15 cellular contexts compared by ENCODE assay signal in the genomic region with DNA sequence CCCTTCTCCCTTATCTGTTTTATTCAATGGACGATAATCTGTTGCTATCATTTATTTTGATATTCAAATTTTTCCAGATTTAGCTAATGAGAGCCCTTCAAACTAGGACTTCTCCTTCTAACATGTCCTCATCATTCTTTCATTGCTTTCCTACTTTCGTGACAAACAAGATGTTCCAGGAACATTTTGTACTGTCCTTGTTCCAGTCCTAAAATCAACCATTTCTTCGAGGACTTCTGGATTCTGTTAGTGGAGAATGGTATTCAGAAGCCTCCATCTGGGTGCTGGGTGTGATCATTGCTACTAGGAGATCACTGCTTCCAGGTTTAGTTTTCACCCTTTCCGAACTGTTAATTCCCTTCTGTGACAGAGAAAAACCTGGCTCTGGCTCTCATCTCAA. TPM values are rescaled to one million over a fixed set of nuclear protein-coding genes. Genes with fewer than 3 reads are reported as not detected.
DNase-seq lines count a peak whose midpoint lies in the region; ATAC-seq and TF ChIP-seq lines count a peak whose summit lies in the region.
"Had no signal": no experiment of that assay in that cellular context is flagged by ENCODE, and none has a peak within 500 bp of the region (broad histone marks: within the 10 kb centered on the region; RNA-seq: fewer than 3 reads in every experiment).

No MANE protein-coding gene starts in this region.

- intact Hi-C loops in naive thymus-derived CD4-positive, alpha-beta T cell (cut with micrococcal nuclease): no loop called here

- no peaks in the 10 kb centered on the region for H3K9me3 Mint-ChIP-seq in GM23338
- H3K9me3 Mint-ChIP-seq in WTC11: no peaks in the 10 kb centered on the region
- H3K9me3 Mint-ChIP-seq in naive thymus-derived CD4-positive, alpha-beta T cell: no peaks in the 10 kb centered on the region
- H3K9me3 Mint-ChIP-seq: CD14-positive monocyte; CD8-positive, alpha-beta T cell had no signal

- H3K36me3 Mint-ChIP-seq in GM23338 (ENCODE audit: low read depth): no peaks in the 10 kb centered on the region
- no peaks in the 10 kb centered on the region for H3K36me3 Mint-ChIP-seq in WTC11
- H3K36me3 Mint-ChIP-seq in naive thymus-derived CD4-positive, alpha-beta T cell: no peaks in the 10 kb centered on the region
- H3K36me3 Mint-ChIP-seq: CD14-positive monocyte; CD8-positive, alpha-beta T cell had no signal

- H3K4me1 ChIP-seq in GM23338 (ENCODE audit: insufficient read depth): no peaks in the 10 kb centered on the region
- no peaks in the 10 kb centered on the region for H3K4me1 ChIP-seq in naive thymus-derived CD4-positive, alpha-beta T cell (ENCODE audit: control insufficient read depth in 2 of 2, insufficient read depth in 2 of 2, low read length in 2 of 2)

- H3K4me3 Mint-ChIP-seq in GM23338 (peak overlapping the region; percentile 36; the same call in 1 of the 3 replicates), WTC11 (peak overlapping the region; percentile 35; the same call in 1 of the 2 replicates)
- H3K4me3 Mint-ChIP-seq in naive thymus-derived CD4-positive, alpha-beta T cell: no peak overlapping the region
- H3K4me3 Mint-ChIP-seq: CD14-positive monocyte; CD8-positive, alpha-beta T cell had no signal

- H3K27ac ChIP-seq in GM23338 (ENCODE audit: low read depth): no peak overlapping the region
- H3K27ac ChIP-seq in naive thymus-derived CD4-positive, alpha-beta T cell (ENCODE audit: low read depth, low read length): no peak overlapping the region
- H3K27ac ChIP-seq: 22Rv1 had no signal

- H3K9me3 ChIP-seq in naive thymus-derived CD4-positive, alpha-beta T cell (ENCODE audit: control insufficient read depth in 2 of 3, low read length in 3 of 3): no peaks in the 10 kb centered on the region

- H3F3A ChIP-seq in GM23338 (replicated peaks; ENCODE audit: low read depth): no peaks in the 10 kb centered on the region

- ATAC-seq in GM23338 (no peak), WTC11 (no peak)
- no peak for ATAC-seq in naive thymus-derived CD4-positive, alpha-beta T cell
- ATAC-seq: CD8-positive, alpha-beta T cell had no signal

- H3K4me1 Mint-ChIP-seq in GM23338 (peaks cover 3% of the 10 kb centered on the region; the same call in 1 of the 3 replicates), WTC11 (0 out of 2 replicates have a peak, but pooled peaks cover 8% of the 10 kb centered on the region)
- H3K4me1 Mint-ChIP-seq in naive thymus-derived CD4-positive, alpha-beta T cell: peaks cover 0 to 5% (median 0%) of the 10 kb centered on the region in 7 donors

- peaks cover 3% of the 10 kb centered on the region for H3K27me3 Mint-ChIP-seq in GM23338 (ENCODE audit: insufficient read depth, low read depth, poor library complexity)
- peaks cover 24% of the 10 kb centered on the region for H3K27me3 Mint-ChIP-seq in WTC11 (ENCODE audit: low read depth)
- peaks cover 4 to 40% (median 6%) of the 10 kb centered on the region in 5 donors for H3K27me3 Mint-ChIP-seq in naive thymus-derived CD4-positive, alpha-beta T cell

- no peak overlapping the region for H3K27ac Mint-ChIP-seq in GM23338
- H3K27ac Mint-ChIP-seq in WTC11: no peak overlapping the region
- H3K27ac Mint-ChIP-seq in naive thymus-derived CD4-positive, alpha-beta T cell: no peak overlapping the region
- H3K27ac Mint-ChIP-seq: CD14-positive monocyte; CD8-positive, alpha-beta T cell had no signal

- CTCF ChIA-PET in WTC11 (lab: Charles Lee): no interaction called here
- CTCF ChIA-PET in naive thymus-derived CD4-positive, alpha-beta T cell (lab: Charles Lee): interaction anchor here (0.6 kb wide), 1 partner anchor 23 kb away, joined by 4 read pairs; no protein-coding TSS in a partner anchor

- DNase-seq in GM23338 (ENCODE audit: low spot score) (no peak), WTC11 (ENCODE audit: low spot score) (no peak), inferior parietal cortex (ENCODE audit: extremely low spot score) (peak; percentile 22), superior temporal gyrus (ENCODE audit: extremely low spot score) (peak; percentile 30), NCI-H1694 treated with DMSO at 0.1 percent for 48 hours (lab: John Stamatoyannopoulos, UW) (no peak), HPDE6-E6E7 (ENCODE audit: extremely low spot score) (no peak)
- DNase-seq in stimulated activated CD4-positive, alpha-beta T cell treated with anti-CD3 and anti-CD28 coated beads, Interleukin-2, amount 100 ng/mL, for 24 hours: no peak
- no peak for DNase-seq in naive thymus-derived CD4-positive, alpha-beta T cell
- DNase-seq: CD8-positive, alpha-beta T cell; COR-L47; DMS153; DND-41; GF-D8 had no signal

- peak overlapping the region; percentile 9; the same call in 1 of the 2 replicates for H2AFZ ChIP-seq in GM23338

- peaks cover 13% of the 10 kb centered on the region; the same call in 1 of the 2 replicates for H3K27me3 ChIP-seq in GM23338 (ENCODE audit: insufficient read depth)
- no peaks in the 10 kb centered on the region for H3K27me3 ChIP-seq in naive thymus-derived CD4-positive, alpha-beta T cell (ENCODE audit: control insufficient read depth in 2 of 2, insufficient read depth in 2 of 2, low read length in 2 of 2)

- no peaks in the 10 kb centered on the region for H3K9me2 ChIP-seq in GM23338 (ENCODE audit: insufficient read depth)

- POLR2A ChIA-PET in WTC11 (lab: Charles Lee): no interaction called here
- POLR2A ChIA-PET in naive thymus-derived CD4-positive, alpha-beta T cell (lab: Charles Lee): no interaction called here

- peak overlapping the region; percentile 67 for H3K4me2 ChIP-seq in GM23338

- no peaks in the 10 kb centered on the region for H3K79me2 ChIP-seq in GM23338 (replicated peaks; ENCODE audit: insufficient read depth)

- no peak overlapping the region for H3K4me3 ChIP-seq in GM23338
- H3K4me3 ChIP-seq in naive thymus-derived CD4-positive, alpha-beta T cell (ENCODE audit: low read length): no peak overlapping the region

- TF ChIP-seq CTCF in GM23338 (conservative IDR thresholded peaks at IDR 0.05; ENCODE audit: low read depth in 2 of 2) (no peak), WTC11 (IDR thresholded peaks at IDR 0.05) (no peak)

- H3K36me3 ChIP-seq in GM23338 (ENCODE audit: insufficient read depth): no peaks in the 10 kb centered on the region
- H3K36me3 ChIP-seq in naive thymus-derived CD4-positive, alpha-beta T cell (ENCODE audit: control insufficient read depth in 2 of 3, insufficient read depth in 3 of 3, low read length in 3 of 3): no peaks in the 10 kb centered on the region

- no peaks in the 10 kb centered on the region for H4K20me1 ChIP-seq in GM23338 (replicated peaks; ENCODE audit: insufficient read depth)

TF ChIP-seq in WTC11, 78 proteins besides CTCF, POLR2A, EP300 and RAD21 (continues in another document):
- TF ChIP-seq, protein P1, sequence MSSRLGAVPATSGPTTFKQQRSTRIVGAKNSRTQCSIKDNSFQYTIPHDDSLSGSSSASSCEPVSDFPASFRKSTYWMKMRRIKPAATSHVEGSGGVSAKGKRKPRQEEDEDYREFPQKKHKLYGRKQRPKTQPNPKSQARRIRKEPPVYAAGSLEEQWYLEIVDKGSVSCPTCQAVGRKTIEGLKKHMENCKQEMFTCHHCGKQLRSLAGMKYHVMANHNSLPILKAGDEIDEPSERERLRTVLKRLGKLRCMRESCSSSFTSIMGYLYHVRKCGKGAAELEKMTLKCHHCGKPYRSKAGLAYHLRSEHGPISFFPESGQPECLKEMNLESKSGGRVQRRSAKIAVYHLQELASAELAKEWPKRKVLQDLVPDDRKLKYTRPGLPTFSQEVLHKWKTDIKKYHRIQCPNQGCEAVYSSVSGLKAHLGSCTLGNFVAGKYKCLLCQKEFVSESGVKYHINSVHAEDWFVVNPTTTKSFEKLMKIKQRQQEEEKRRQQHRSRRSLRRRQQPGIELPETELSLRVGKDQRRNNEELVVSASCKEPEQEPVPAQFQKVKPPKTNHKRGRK (CRISPR knock-in tag; IDR thresholded peaks at IDR 0.05; ENCODE audit: borderline replicate concordance): no peak
- TF ChIP-seq, protein P2, sequence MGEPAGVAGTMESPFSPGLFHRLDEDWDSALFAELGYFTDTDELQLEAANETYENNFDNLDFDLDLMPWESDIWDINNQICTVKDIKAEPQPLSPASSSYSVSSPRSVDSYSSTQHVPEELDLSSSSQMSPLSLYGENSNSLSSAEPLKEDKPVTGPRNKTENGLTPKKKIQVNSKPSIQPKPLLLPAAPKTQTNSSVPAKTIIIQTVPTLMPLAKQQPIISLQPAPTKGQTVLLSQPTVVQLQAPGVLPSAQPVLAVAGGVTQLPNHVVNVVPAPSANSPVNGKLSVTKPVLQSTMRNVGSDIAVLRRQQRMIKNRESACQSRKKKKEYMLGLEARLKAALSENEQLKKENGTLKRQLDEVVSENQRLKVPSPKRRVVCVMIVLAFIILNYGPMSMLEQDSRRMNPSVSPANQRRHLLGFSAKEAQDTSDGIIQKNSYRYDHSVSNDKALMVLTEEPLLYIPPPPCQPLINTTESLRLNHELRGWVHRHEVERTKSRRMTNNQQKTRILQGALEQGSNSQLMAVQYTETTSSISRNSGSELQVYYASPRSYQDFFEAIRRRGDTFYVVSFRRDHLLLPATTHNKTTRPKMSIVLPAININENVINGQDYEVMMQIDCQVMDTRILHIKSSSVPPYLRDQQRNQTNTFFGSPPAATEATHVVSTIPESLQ (CRISPR knock-in tag; IDR thresholded peaks at IDR 0.05): no peak
- TF ChIP-seq ATF1 (CRISPR knock-in tag; IDR thresholded peaks at IDR 0.05) (no peak), HMGA2 (CRISPR knock-in tag; IDR thresholded peaks at IDR 0.05) (no peak)
- TF ChIP-seq, protein P3, sequence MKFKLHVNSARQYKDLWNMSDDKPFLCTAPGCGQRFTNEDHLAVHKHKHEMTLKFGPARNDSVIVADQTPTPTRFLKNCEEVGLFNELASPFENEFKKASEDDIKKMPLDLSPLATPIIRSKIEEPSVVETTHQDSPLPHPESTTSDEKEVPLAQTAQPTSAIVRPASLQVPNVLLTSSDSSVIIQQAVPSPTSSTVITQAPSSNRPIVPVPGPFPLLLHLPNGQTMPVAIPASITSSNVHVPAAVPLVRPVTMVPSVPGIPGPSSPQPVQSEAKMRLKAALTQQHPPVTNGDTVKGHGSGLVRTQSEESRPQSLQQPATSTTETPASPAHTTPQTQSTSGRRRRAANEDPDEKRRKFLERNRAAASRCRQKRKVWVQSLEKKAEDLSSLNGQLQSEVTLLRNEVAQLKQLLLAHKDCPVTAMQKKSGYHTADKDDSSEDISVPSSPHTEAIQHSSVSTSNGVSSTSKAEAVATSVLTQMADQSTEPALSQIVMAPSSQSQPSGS (CRISPR knock-in tag; IDR thresholded peaks at IDR 0.05; ENCODE audit: borderline replicate concordance, low read depth): no peak

RNA-seq across cellular contexts. Expression of a gene that starts 29.5 kb away (rescaled TPM):
- total RNA-seq in GM23338 (2014; rRNA removed; shearing (Covaris generic)): 12.2 and 13.4 TPM in 2 replicates
- 7.0 and 9.4 TPM in 2 replicates for polyA plus RNA-seq in GM23338 (2016; fragmentation: Nextera tagmentation; extraction: Ambion mirVana)
- total RNA-seq in WTC11 (2021): 13.5 to 14.2 TPM (median 13.9 TPM) in 3 replicates
- total RNA-seq in naive thymus-derived CD4-positive, alpha-beta T cell: 10 to 100 TPM; 22.0 to 27.3 (median 25.8) TPM
- 10 to 100 TPM; 25.4 to 42.1 TPM for polyA plus RNA-seq in naive thymus-derived CD4-positive, alpha-beta T cell

RNA-seq across cellular contexts. Expression of a gene that starts 50.3 kb away (rescaled TPM):
- total RNA-seq in GM23338 (2014; rRNA removed; shearing (Covaris generic)): 106 and 110 TPM in 2 replicates
- polyA plus RNA-seq in GM23338 (2016; fragmentation: Nextera tagmentation; extraction: Ambion mirVana): 92.7 and 117 TPM in 2 replicates
- 130 to 141 TPM (median 132 TPM) in 3 replicates for total RNA-seq in WTC11 (2021)
- total RNA-seq in naive thymus-derived CD4-positive, alpha-beta T cell: 10 to 100 TPM in 1 of 5 experiments, under 1 TPM in 1, not detected in 3; 0.49 to 46.7 TPM
- not detected for polyA plus RNA-seq in naive thymus-derived CD4-positive, alpha-beta T cell

Comparison
In these comparisons a context has a peak if more than half of its experiments do, and no peak if none do; other contexts are left out.
1. DNase-seq: peak in inferior parietal cortex (single experiment) and superior temporal gyrus (single experiment); none in GM23338 (single experiment), WTC11 (single experiment), NCI-H1694 treated with DMSO at 0.1 percent for 48 hours (single experiment), HPDE6-E6E7 (single experiment), stimulated activated CD4-positive, alpha-beta T cell treated with anti-CD3 and anti-CD28 coated beads, Interleukin-2, amount 100 ng/mL, for 24 hours (0 of 2) and naive thymus-derived CD4-positive, alpha-beta T cell (0 of 9).
2. H3K4me3 Mint-ChIP-seq: peak in GM23338 (single experiment) and WTC11 (single experiment); none in naive thymus-derived CD4-positive, alpha-beta T cell (0 of 10).